ENCODE assay signal across 1 cellular context in genomic region chr16:83002351-83003334, GRCh38.
TF ChIP-seq lines count a peak whose summit lies in the region.

No MANE protein-coding gene starts in this region.

TF ChIP-seq in endothelial cell of umbilical vein, 7 proteins besides CTCF, POLR2A, EP300 and RAD21 (continued from another document):
- TF ChIP-seq MYC (IDR thresholded peaks at IDR 0.05; ENCODE audit: low read depth, low read length) (no peak), EZH2 (IDR thresholded peaks at IDR 0.05; ENCODE audit: borderline replicate concordance, low read depth, low read length, severe bottlenecking) (no peak), POLR2AphosphoS5 (IDR thresholded peaks at IDR 0.05; ENCODE audit: insufficient read depth, low read depth, low read length) (peak; percentile 50)
